In genomic region chr5:116577064-116577788, GRCh38 we compare ENCODE assay signal across 7 cellular contexts. TPM values are rescaled to one million over a fixed set of nuclear protein-coding genes. Genes with fewer than 3 reads are reported as not detected.
DNase-seq lines count a peak whose midpoint lies in the region; ATAC-seq and TF ChIP-seq lines count a peak whose summit lies in the region.

No MANE protein-coding gene starts in this region.

- H3K27ac Mint-ChIP-seq in mesothelial cell of epicardium = no peak overlapping the region
- H3K27ac Mint-ChIP-seq in naive thymus-derived CD8-positive, alpha-beta T cell = peak overlapping the region in 1 of 10 donors; percentile 84

- H3K9me3 Mint-ChIP-seq in mesothelial cell of epicardium = no peaks in the 10 kb centered on the region
- peaks cover 0 to 3% (median 0%) of the 10 kb centered on the region in 9 donors for H3K9me3 Mint-ChIP-seq in naive thymus-derived CD8-positive, alpha-beta T cell

- H3K4me1 Mint-ChIP-seq in mesothelial cell of epicardium = peaks cover 34% of the 10 kb centered on the region
- H3K4me1 Mint-ChIP-seq in naive thymus-derived CD8-positive, alpha-beta T cell = peaks cover 15 to 26% (median 25%) of the 10 kb centered on the region in 4 donors

- H3K27me3 Mint-ChIP-seq in mesothelial cell of epicardium (ENCODE audit: low read depth) = no peaks in the 10 kb centered on the region
- H3K27me3 Mint-ChIP-seq in naive thymus-derived CD8-positive, alpha-beta T cell = peaks cover 33 to 74% (median 54%) of the 10 kb centered on the region in 5 donors

- peak overlapping the region; percentile 98 for H3K4me3 Mint-ChIP-seq in mesothelial cell of epicardium
- H3K4me3 Mint-ChIP-seq in naive thymus-derived CD8-positive, alpha-beta T cell = no peak overlapping the region

- no peak for TF ChIP-seq CTCF in mesothelial cell of epicardium (IDR thresholded peaks at IDR 0.05; ENCODE audit: unreplicated experiment)

- DNase-seq in mesothelial cell of epicardium (ENCODE audit: low spot score in 2 of 2, unreplicated experiment in 2 of 2) = no peak
- no peak for DNase-seq in MV-4-11 (lab: John Stamatoyannopoulos, UW)
- no peak for DNase-seq in activated CD4-positive, CD25-positive, alpha-beta regulatory T cell (lab: John Stamatoyannopoulos, UW)
- no peak for DNase-seq in naive thymus-derived CD8-positive, alpha-beta T cell

- peak; percentile 60 for ATAC-seq in GM18873 (IDR thresholded peaks at IDR 0.05; ENCODE audit: low FRiP score, unreplicated experiment)
- ATAC-seq in GM21786 (IDR thresholded peaks at IDR 0.05; ENCODE audit: unreplicated experiment) = peak; percentile 46
- ATAC-seq in HG03558 (IDR thresholded peaks at IDR 0.05; ENCODE audit: extremely low read depth, unreplicated experiment) = peak; percentile 55
- ATAC-seq in naive thymus-derived CD8-positive, alpha-beta T cell = no peak

- H3K36me3 Mint-ChIP-seq in mesothelial cell of epicardium = no peaks in the 10 kb centered on the region
- H3K36me3 Mint-ChIP-seq in naive thymus-derived CD8-positive, alpha-beta T cell = peaks cover 0 to 4% (median 3%) of the 10 kb centered on the region in 3 donors

- POLR2A ChIA-PET in naive thymus-derived CD8-positive, alpha-beta T cell (lab: Charles Lee) = no interaction called here

RNA-seq across cellular contexts. Expression of gene SEMA6A, which starts 2.6 kb away (rescaled TPM):
- 129 to 138 TPM (median 132 TPM) in 3 replicates for total RNA-seq in mesothelial cell of epicardium
- not detected for total RNA-seq in naive thymus-derived CD8-positive, alpha-beta T cell
- polyA plus RNA-seq in naive thymus-derived CD8-positive, alpha-beta T cell = under 1 TPM; 0.18 to 0.69 (median 0.22) TPM

Comparison
In these comparisons a context has a peak if more than half of its experiments do, and no peak if none do; other contexts are left out.
1. ATAC-seq: peak in GM18873 (single experiment), GM21786 (single experiment) and HG03558 (single experiment); none in naive thymus-derived CD8-positive, alpha-beta T cell (0 of 2).
2. RNA of gene SEMA6A, which starts 2.6 kb away (total RNA-seq): 129 to 138 TPM in mesothelial cell of epicardium; not detected in naive thymus-derived CD8-positive, alpha-beta T cell; every median in the first group is over 100 times any median in the second.